Comparison of ENCODE assay signal across 1 cellular context in the genomic region with DNA sequence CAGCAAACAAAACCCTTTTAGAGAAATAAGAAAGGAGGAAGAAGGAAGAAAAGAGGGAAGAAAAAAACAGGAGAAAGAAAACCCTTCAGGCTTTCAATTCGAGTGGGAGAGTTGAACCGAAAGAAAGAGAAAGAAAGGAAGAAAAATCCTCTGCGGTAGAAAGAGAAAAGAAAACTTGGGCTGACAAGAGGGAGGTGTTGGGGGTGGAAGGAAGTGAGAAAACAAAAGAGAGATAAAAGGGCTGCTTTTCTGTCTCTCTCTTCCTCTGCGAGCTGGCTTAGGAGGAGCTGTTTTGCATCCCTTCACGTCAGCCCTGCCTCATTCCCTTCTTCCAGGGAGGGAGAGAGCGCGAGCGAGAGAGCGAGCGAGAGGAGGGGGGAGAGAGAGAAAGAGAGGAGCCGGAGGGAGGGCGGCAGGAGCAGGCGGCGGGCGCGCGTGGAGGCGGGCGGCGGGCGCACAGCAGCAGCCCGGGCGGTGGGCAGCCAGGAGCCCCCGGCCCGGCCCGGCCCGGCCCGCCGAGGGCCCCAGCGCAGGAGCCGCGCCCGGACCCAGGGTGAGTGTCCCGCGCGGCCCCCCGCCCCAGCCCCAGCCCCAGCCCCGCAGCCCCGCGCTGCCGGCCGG.
TF ChIP-seq lines count a peak whose summit lies in the region.

Gene ZNF710, plus strand, starts transcription at position 263 of the 621 bp plus-strand sequence. CDS start 65,814 bp downstream, outside the sequence.

TF ChIP-seq in GM12878, 131 proteins besides CTCF, POLR2A, EP300 and RAD21 (continued from another document):
- TF ChIP-seq, protein P1, sequence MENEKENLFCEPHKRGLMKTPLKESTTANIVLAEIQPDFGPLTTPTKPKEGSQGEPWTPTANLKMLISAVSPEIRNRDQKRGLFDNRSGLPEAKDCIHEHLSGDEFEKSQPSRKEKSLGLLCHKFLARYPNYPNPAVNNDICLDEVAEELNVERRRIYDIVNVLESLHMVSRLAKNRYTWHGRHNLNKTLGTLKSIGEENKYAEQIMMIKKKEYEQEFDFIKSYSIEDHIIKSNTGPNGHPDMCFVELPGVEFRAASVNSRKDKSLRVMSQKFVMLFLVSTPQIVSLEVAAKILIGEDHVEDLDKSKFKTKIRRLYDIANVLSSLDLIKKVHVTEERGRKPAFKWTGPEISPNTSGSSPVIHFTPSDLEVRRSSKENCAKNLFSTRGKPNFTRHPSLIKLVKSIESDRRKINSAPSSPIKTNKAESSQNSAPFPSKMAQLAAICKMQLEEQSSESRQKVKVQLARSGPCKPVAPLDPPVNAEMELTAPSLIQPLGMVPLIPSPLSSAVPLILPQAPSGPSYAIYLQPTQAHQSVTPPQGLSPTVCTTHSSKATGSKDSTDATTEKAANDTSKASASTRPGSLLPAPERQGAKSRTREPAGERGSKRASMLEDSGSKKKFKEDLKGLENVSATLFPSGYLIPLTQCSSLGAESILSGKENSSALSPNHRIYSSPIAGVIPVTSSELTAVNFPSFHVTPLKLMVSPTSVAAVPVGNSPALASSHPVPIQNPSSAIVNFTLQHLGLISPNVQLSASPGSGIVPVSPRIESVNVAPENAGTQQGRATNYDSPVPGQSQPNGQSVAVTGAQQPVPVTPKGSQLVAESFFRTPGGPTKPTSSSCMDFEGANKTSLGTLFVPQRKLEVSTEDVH (IDR thresholded peaks at IDR 0.05; ENCODE audit: low read depth, partially characterized antibody): peak; percentile 19
- 0 out of 2 replicates have a peak, but pooled peaks have one; percentile 27 for TF ChIP-seq TBL1XR1 (IDR thresholded peaks at IDR 0.05; ENCODE audit: low read depth, low read length)
- TF ChIP-seq ZNF217 (IDR thresholded peaks at IDR 0.05): no peak; the same call in 1 of the 2 replicates
- peak; percentile 65 for TF ChIP-seq IKZF1 (conservative IDR thresholded peaks at IDR 0.05)
- TF ChIP-seq, protein P2, sequence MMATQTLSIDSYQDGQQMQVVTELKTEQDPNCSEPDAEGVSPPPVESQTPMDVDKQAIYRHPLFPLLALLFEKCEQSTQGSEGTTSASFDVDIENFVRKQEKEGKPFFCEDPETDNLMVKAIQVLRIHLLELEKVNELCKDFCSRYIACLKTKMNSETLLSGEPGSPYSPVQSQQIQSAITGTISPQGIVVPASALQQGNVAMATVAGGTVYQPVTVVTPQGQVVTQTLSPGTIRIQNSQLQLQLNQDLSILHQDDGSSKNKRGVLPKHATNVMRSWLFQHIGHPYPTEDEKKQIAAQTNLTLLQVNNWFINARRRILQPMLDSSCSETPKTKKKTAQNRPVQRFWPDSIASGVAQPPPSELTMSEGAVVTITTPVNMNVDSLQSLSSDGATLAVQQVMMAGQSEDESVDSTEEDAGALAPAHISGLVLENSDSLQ (IDR thresholded peaks at IDR 0.05): 0 out of 2 replicates have a peak, but pooled peaks have one; percentile 16
- no peak for TF ChIP-seq ZNF207 (IDR thresholded peaks at IDR 0.05; ENCODE audit: borderline replicate concordance)
- TF ChIP-seq CHD2 (IDR thresholded peaks at IDR 0.05; ENCODE audit: borderline replicate concordance, low read depth, low read length): no peak
- no peak for TF ChIP-seq PAX8 (IDR thresholded peaks at IDR 0.05)
- TF ChIP-seq EED (IDR thresholded peaks at IDR 0.05; ENCODE audit: low read depth): peak; percentile 69; the same call in 1 of the 2 replicates
- TF ChIP-seq NR2C1 (IDR thresholded peaks at IDR 0.05): no peak
- peak; percentile 84; the same call in 1 of the 2 replicates for TF ChIP-seq NBN (IDR thresholded peaks at IDR 0.05)
- no peak for TF ChIP-seq CEBPB (IDR thresholded peaks at IDR 0.05; ENCODE audit: borderline replicate concordance in 1 of 2, low read depth in 2 of 2, low read length in 2 of 2)
- TF ChIP-seq ASH2L (IDR thresholded peaks at IDR 0.05; ENCODE audit: borderline replicate concordance, low read depth): peak; percentile 39; the same call in 1 of the 2 replicates
- TF ChIP-seq IRF5 (IDR thresholded peaks at IDR 0.05; ENCODE audit: borderline replicate concordance): no peak
- TF ChIP-seq NR2F1 (conservative IDR thresholded peaks at IDR 0.05): no peak
- 0 out of 2 replicates have a peak, but pooled peaks have one; percentile 11 for TF ChIP-seq PAX5 (IDR thresholded peaks at IDR 0.05; ENCODE audit: borderline replicate concordance, low read depth, low read length)
- TF ChIP-seq RBBP5 (conservative IDR thresholded peaks at IDR 0.05): no peak
- TF ChIP-seq YY1 (IDR thresholded peaks at IDR 0.05; ENCODE audit: low read depth, low read length): no peak; the same call in 1 of the 2 replicates
- TF ChIP-seq HDAC2 (IDR thresholded peaks at IDR 0.05): no peak
- TF ChIP-seq, protein P3, sequence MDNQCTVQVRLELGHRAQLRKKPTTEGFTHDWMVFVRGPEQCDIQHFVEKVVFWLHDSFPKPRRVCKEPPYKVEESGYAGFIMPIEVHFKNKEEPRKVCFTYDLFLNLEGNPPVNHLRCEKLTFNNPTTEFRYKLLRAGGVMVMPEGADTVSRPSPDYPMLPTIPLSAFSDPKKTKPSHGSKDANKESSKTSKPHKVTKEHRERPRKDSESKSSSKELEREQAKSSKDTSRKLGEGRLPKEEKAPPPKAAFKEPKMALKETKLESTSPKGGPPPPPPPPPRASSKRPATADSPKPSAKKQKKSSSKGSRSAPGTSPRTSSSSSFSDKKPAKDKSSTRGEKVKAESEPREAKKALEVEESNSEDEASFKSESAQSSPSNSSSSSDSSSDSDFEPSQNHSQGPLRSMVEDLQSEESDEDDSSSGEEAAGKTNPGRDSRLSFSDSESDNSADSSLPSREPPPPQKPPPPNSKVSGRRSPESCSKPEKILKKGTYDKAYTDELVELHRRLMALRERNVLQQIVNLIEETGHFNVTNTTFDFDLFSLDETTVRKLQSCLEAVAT (IDR thresholded peaks at IDR 0.05): peak; percentile 77
- TF ChIP-seq ATF7 (IDR thresholded peaks at IDR 0.05; ENCODE audit: low read depth): peak; percentile 53; the same call in 1 of the 2 replicates
- TF ChIP-seq ETV6 (conservative IDR thresholded peaks at IDR 0.05 in 1 of 2, IDR thresholded peaks at IDR 0.05 in 1 of 2; ENCODE audit: borderline replicate concordance in 1 of 2, low read depth in 1 of 2): 0 out of 4 replicates have a peak, but pooled peaks of 1 of the 2 experiments have one; percentile 9
- peak; percentile 29 for TF ChIP-seq RUNX3 (IDR thresholded peaks at IDR 0.05; ENCODE audit: low read length)
- no peak for TF ChIP-seq CBX3 (IDR thresholded peaks at IDR 0.05; ENCODE audit: borderline replicate concordance, low read depth)
- no peak for TF ChIP-seq E2F4 (IDR thresholded peaks at IDR 0.05; ENCODE audit: low read depth, low read length)
